In the genomic region with DNA sequence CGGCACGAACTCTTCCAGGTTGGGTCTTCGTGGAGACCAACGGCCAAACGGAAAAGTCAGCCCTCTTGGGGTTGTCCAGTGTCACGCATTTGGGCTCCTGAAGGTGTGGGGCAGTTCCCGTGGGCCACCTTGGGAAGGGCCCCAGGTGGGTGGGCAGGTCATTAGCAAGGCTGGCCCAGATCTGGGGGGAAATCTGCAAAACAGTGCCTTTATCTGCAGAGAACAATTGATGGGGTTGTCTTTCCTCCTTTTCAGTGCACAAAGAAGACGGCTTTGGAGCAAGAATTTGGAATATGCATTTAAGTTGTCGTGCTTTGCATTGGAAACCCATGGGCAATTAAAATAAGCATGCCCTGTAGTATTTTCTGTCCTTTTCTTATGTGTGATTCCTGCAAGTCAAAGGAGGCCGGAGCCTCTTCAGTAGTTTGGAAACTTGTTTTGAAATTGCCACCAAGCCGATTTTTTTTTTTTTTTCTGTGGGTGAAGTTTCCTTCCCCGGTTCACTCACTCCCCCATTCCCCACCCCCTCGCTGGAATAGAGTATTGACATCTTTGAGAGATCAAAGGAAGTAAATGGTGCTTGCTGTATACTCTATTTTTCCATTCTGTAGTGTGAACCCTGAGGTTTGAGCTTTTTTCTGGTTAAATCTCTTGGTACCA, we compare ENCODE assay signal across 24 cellular contexts. TPM values are rescaled to one million over a fixed set of nuclear protein-coding genes. Genes with fewer than 3 reads are reported as not detected.
"Had no signal": no experiment of that assay in that cellular context is flagged by ENCODE, and none has a peak within 500 bp of the region (broad histone marks: within the 10 kb centered on the region; RNA-seq: fewer than 3 reads in every experiment).

No MANE protein-coding gene starts in this region.

- H3K4me1 ChIP-seq: spleen, testis had no signal

- H3K36me3 ChIP-seq: brain microvascular endothelial cell, spleen, upper lobe of left lung had no signal

- H3K9me3 ChIP-seq: spleen, testis had no signal

- ATAC-seq: activated T-helper 17 cell treated with anti-CD3 and anti-CD28 coated beads, Interleukin-2, amount 50 U/mL, for 72 hours; left cardiac atrium; naive thymus-derived CD4-positive, alpha-beta T cell; stimulated activated memory B cell treated with anti-CD40 and anti-IgM and Interleukin-4, amounts not matched to agents 10 μg/mL and 1 μg/mL and 100 μg/mL, for 72 hours had no signal

- H3K27ac Mint-ChIP-seq: activated CD4-positive, alpha-beta memory T cell treated with anti-CD3 and anti-CD28 coated beads, Interleukin-2, amount 10 ng/mL, durations not matched to agents 7 days and 5 days; activated naive CD8-positive, alpha-beta T cell treated with anti-CD3 and anti-CD28 coated beads, Interleukin-2, amount 10 ng/mL, durations not matched to agents 7 days and 5 days; activated T-helper 17 cell treated with anti-CD3 and anti-CD28 coated beads, Interleukin-2, amount 50 U/mL, for 72 hours; naive thymus-derived CD4-positive, alpha-beta T cell; stimulated activated memory B cell treated with anti-CD40 and anti-IgM and Interleukin-4, amounts not matched to agents 10 μg/mL and 1 μg/mL and 100 μg/mL, for 72 hours; T-helper 2 cell treated with Interferon-gamma antibody and Interleukin-4, amounts not matched to agents 5 μg/mL and 100 μg/mL, for 36 hours had no signal

- H3K27me3 ChIP-seq: brain microvascular endothelial cell, testis had no signal

- H3K36me3 Mint-ChIP-seq: activated naive CD8-positive, alpha-beta T cell treated with anti-CD3 and anti-CD28 coated beads, Interleukin-2, amount 10 ng/mL, durations not matched to agents 7 days and 5 days; naive thymus-derived CD4-positive, alpha-beta T cell; stimulated activated memory B cell treated with anti-CD40 and anti-IgM and Interleukin-4, amounts not matched to agents 10 μg/mL and 1 μg/mL and 100 μg/mL, for 72 hours had no signal

- DNase-seq: activated CD4-positive, alpha-beta memory T cell treated with anti-CD3 and anti-CD28 coated beads, Interleukin-2, amount 10 ng/mL, durations not matched to agents 7 days and 5 days; activated CD4-positive, alpha-beta T cell treated with anti-CD3 and anti-CD28 coated beads for 48 hours; activated CD4-positive, CD25-positive, alpha-beta regulatory T cell; activated naive CD4-positive, alpha-beta T cell treated with Interleukin-2 at 50 U/mL for 16 hours; activated naive CD8-positive, alpha-beta T cell treated with anti-CD3 and anti-CD28 coated beads, Interleukin-2, amount 10 ng/mL, durations not matched to agents 7 days and 5 days; activated T-cell treated with anti-CD3 and anti-CD28 coated beads, Interleukin-2, amount 50 U/mL, for 1 hour; brain microvascular endothelial cell; central memory CD4-positive, alpha-beta T cell; dorsolateral prefrontal cortex; head of caudate nucleus; left cardiac atrium; mesenchymal stem cell; naive thymus-derived CD4-positive, alpha-beta T cell; spleen; stimulated activated CD4-positive, alpha-beta T cell treated with anti-CD3 and anti-CD28 coated beads, Interleukin-4, amount 100 ng/mL, for 4 hours; testis; upper lobe of left lung had no signal

- H3K4me3 Mint-ChIP-seq: activated CD4-positive, alpha-beta memory T cell treated with anti-CD3 and anti-CD28 coated beads, Interleukin-2, amount 10 ng/mL, durations not matched to agents 7 days and 5 days; activated naive CD8-positive, alpha-beta T cell treated with anti-CD3 and anti-CD28 coated beads, Interleukin-2, amount 10 ng/mL, durations not matched to agents 7 days and 5 days; activated T-helper 17 cell treated with anti-CD3 and anti-CD28 coated beads, Interleukin-2, amount 50 U/mL, for 72 hours; stimulated activated memory B cell treated with anti-CD40 and anti-IgM and Interleukin-4, amounts not matched to agents 10 μg/mL and 1 μg/mL and 100 μg/mL, for 72 hours; T-helper 2 cell treated with Interferon-gamma antibody and Interleukin-4, amounts not matched to agents 5 μg/mL and 100 μg/mL, for 36 hours had no signal

- H3K4me3 ChIP-seq: spleen, upper lobe of left lung had no signal

- H3K4me1 Mint-ChIP-seq: activated CD4-positive, alpha-beta memory T cell treated with anti-CD3 and anti-CD28 coated beads, Interleukin-2, amount 10 ng/mL, durations not matched to agents 7 days and 5 days; activated naive CD8-positive, alpha-beta T cell treated with anti-CD3 and anti-CD28 coated beads, Interleukin-2, amount 10 ng/mL, durations not matched to agents 7 days and 5 days; activated T-helper 17 cell treated with anti-CD3 and anti-CD28 coated beads, Interleukin-2, amount 50 U/mL, for 72 hours; stimulated activated memory B cell treated with anti-CD40 and anti-IgM and Interleukin-4, amounts not matched to agents 10 μg/mL and 1 μg/mL and 100 μg/mL, for 72 hours had no signal

- H3K27ac ChIP-seq: brain microvascular endothelial cell, spleen, testis, upper lobe of left lung had no signal

- H3K9me3 Mint-ChIP-seq: activated CD4-positive, alpha-beta memory T cell treated with anti-CD3 and anti-CD28 coated beads, Interleukin-2, amount 10 ng/mL, durations not matched to agents 7 days and 5 days; activated naive CD8-positive, alpha-beta T cell treated with anti-CD3 and anti-CD28 coated beads, Interleukin-2, amount 10 ng/mL, durations not matched to agents 7 days and 5 days; activated T-helper 17 cell treated with anti-CD3 and anti-CD28 coated beads, Interleukin-2, amount 50 U/mL, for 72 hours; stimulated activated memory B cell treated with anti-CD40 and anti-IgM and Interleukin-4, amounts not matched to agents 10 μg/mL and 1 μg/mL and 100 μg/mL, for 72 hours; T-helper 2 cell treated with Interferon-gamma antibody and Interleukin-4, amounts not matched to agents 5 μg/mL and 100 μg/mL, for 36 hours had no signal

RNA-seq across cellular contexts. Expression of a gene that starts 9.8 kb away (rescaled TPM):
- total RNA-seq: activated CD4-positive, alpha-beta memory T cell treated with anti-CD3 and anti-CD28 coated beads, Interleukin-2, amount 10 ng/mL, durations not matched to agents 7 days and 5 days; activated naive CD8-positive, alpha-beta T cell treated with anti-CD3 and anti-CD28 coated beads, Interleukin-2, amount 10 ng/mL, durations not matched to agents 7 days and 5 days; activated T-helper 17 cell treated with anti-CD3 and anti-CD28 coated beads, Interleukin-2, amount 50 U/mL, for 72 hours; left cardiac atrium; lower leg skin; mucosa of gallbladder; naive thymus-derived CD4-positive, alpha-beta T cell; renal cortical epithelial cell; spleen had no signal
- polyA plus RNA-seq: esophagus; naive thymus-derived CD4-positive, alpha-beta T cell; spleen had no signal
